Comparison of ENCODE assay signal across 27 cellular contexts in the genomic region with DNA sequence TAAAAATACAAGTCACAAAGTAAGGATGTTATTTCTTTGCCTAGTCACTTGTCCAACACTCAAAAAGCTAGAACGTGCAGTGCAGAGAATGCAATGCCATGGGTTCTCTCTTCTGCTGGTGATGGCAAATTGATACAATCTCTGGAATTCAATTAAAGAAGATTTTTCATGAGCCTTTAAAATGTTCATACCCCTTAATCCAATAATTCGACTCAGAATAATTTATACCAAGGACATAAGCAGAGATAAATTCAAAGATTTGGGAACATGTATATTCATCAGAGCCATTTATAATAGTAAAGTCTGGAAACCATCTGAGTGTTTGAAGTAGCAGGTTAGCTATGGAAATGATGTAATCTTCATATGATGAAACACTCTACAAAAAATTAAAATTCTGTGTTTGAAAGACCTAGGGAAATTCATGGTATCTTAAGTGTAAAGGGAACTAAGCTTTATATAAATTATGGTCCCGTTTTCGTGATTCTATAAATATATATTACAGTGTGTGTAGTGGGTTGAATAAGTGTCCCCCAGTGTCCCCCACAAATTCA.
"Had no signal": no experiment of that assay in that cellular context is flagged by ENCODE, and none has a peak within 500 bp of the region (broad histone marks: within the 10 kb centered on the region; RNA-seq: fewer than 3 reads in every experiment).

No MANE protein-coding gene starts in this region.

- ATAC-seq: naive thymus-derived CD4-positive, alpha-beta T cell; natural killer cell; pancreas; psoas muscle; right cardiac atrium; right lobe of liver; stimulated activated effector memory CD8-positive, alpha-beta T cell treated with anti-CD3 and anti-CD28 coated beads, Interleukin-12 subunit alpha, Interleukin-12 subunit beta, amount 100 ng/mL, for 72 hours; stimulated activated naive B cell treated with anti-CD40 and anti-IgM and Interleukin-4, amounts not matched to agents 10 μg/mL and 1 μg/mL and 100 μg/mL, for 72 hours had no signal

- H3K4me1 ChIP-seq: psoas muscle, right lobe of liver had no signal

- H3K4me2 ChIP-seq: neural progenitor cell had no signal

- H3K9me3 ChIP-seq: pancreas, psoas muscle, right lobe of liver, sigmoid colon, thoracic aorta, thyroid gland, upper lobe of left lung, vagina had no signal

- DNase-seq: naive thymus-derived CD4-positive, alpha-beta T cell; natural killer cell; nephron progenitor cell; occipital lobe; pancreas; posterior cingulate gyrus; psoas muscle; right cardiac atrium; right lobe of liver; small intestine; stimulated activated CD4-positive, alpha-beta T cell treated with anti-CD3 and anti-CD28 coated beads, Interleukin-15, amount 100 ng/mL, for 24 hours; stimulated activated CD4-positive, alpha-beta T cell treated with anti-CD3 and anti-CD28 coated beads, Interleukin-2, amount 100 ng/mL, for 24 hours; stimulated activated CD4-positive, alpha-beta T cell treated with anti-CD3 and anti-CD28 coated beads, Interleukin-2, amount 100 ng/mL, for 48 hours; stimulated activated CD4-positive, alpha-beta T cell treated with anti-CD3 and anti-CD28 coated beads, Interleukin-4, amount 100 ng/mL, for 24 hours; stimulated activated naive B cell treated with anti-CD40 and anti-IgM and Interleukin-4, amounts not matched to agents 10 μg/mL and 1 μg/mL and 100 μg/mL, for 72 hours; stimulated activated naive CD4-positive, alpha-beta T cell treated with Interleukin-2 at 50 U/mL for 16 hours; stomach; thyroid gland; upper lobe of left lung had no signal

- H3K27ac Mint-ChIP-seq: natural killer cell; nephron progenitor cell; neural progenitor cell; progenitor cell of endocrine pancreas; stimulated activated effector memory CD8-positive, alpha-beta T cell treated with anti-CD3 and anti-CD28 coated beads, Interleukin-12 subunit alpha, Interleukin-12 subunit beta, amount 100 ng/mL, for 72 hours; stimulated activated naive B cell treated with anti-CD40 and anti-IgM and Interleukin-4, amounts not matched to agents 10 μg/mL and 1 μg/mL and 100 μg/mL, for 72 hours; stimulated activated naive CD8-positive, alpha-beta T cell treated with anti-CD3 and anti-CD28 coated beads, Interleukin-15, Interleukin-2, amounts not matched to agents 100 ng/mL and 50 ng/mL, for 24 hours had no signal

- H3K4me3 ChIP-seq: neural progenitor cell, pancreas, psoas muscle, right lobe of liver, sigmoid colon, stomach, thoracic aorta, thyroid gland, tibial nerve, upper lobe of left lung, vagina had no signal

- H3K36me3 ChIP-seq: neural progenitor cell, pancreas, right lobe of liver, sigmoid colon, stomach, thoracic aorta, thyroid gland, tibial nerve, upper lobe of left lung, vagina had no signal

- H3K9ac ChIP-seq: neural progenitor cell had no signal

- H3K27ac ChIP-seq: neural progenitor cell, pancreas, psoas muscle, right lobe of liver, sigmoid colon, stomach, thoracic aorta, thyroid gland, tibial nerve, upper lobe of left lung, vagina had no signal

- H3K36me3 Mint-ChIP-seq: stimulated activated naive B cell treated with anti-CD40 and anti-IgM and Interleukin-4, amounts not matched to agents 10 μg/mL and 1 μg/mL and 100 μg/mL, for 72 hours had no signal

- H2AFZ ChIP-seq: neural progenitor cell had no signal

- H3K27me3 ChIP-seq: neural progenitor cell, pancreas, sigmoid colon, stomach, thyroid gland, tibial nerve, upper lobe of left lung, vagina had no signal

- H3K4me3 Mint-ChIP-seq: naive thymus-derived CD4-positive, alpha-beta T cell; natural killer cell; nephron progenitor cell; neural progenitor cell; stimulated activated effector memory CD8-positive, alpha-beta T cell treated with anti-CD3 and anti-CD28 coated beads, Interleukin-12 subunit alpha, Interleukin-12 subunit beta, amount 100 ng/mL, for 72 hours; stimulated activated naive B cell treated with anti-CD40 and anti-IgM and Interleukin-4, amounts not matched to agents 10 μg/mL and 1 μg/mL and 100 μg/mL, for 72 hours; stimulated activated naive CD8-positive, alpha-beta T cell treated with anti-CD3 and anti-CD28 coated beads, Interleukin-15, Interleukin-2, amounts not matched to agents 100 ng/mL and 50 ng/mL, for 24 hours had no signal
